36 cellular contexts compared by ENCODE assay signal in the genomic region with DNA sequence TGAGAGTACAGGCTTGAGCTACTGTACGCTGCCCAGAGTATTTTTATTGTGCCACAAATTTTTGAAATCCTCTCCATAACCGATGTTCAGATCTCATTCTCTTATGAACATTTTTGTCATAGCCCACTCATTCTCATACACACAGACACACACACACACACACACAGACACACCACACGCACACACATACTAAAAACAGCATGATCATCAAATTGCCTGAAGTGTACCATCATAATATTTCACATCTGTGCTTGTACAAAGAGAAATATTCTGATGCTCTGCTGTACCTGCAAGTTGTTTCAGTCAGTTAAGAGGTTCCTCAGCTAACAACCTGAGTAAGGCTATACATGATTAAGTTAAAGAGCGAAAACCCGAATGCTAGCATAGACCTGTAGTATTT.
DNase-seq lines count a peak whose midpoint lies in the region; ATAC-seq, FAIRE-seq and TF ChIP-seq lines count a peak whose summit lies in the region.
"Had no signal": no experiment of that assay in that cellular context is flagged by ENCODE, and none has a peak within 500 bp of the region (broad histone marks: within the 10 kb centered on the region; RNA-seq: fewer than 3 reads in every experiment).

No MANE protein-coding gene starts in this region.

- no peaks in the 10 kb centered on the region for H3K79me2 ChIP-seq in HepG2 (ENCODE audit: insufficient read depth, low read length)
- H3K79me2 ChIP-seq in K562 (ENCODE audit: control insufficient read depth, insufficient read depth, low read length), result no peaks in the 10 kb centered on the region

- TF ChIP-seq CTCF in HepG2 (CRISPR knock-in tag; IDR thresholded peaks at IDR 0.05) (no peak), right lobe of liver (IDR thresholded peaks at IDR 0.05) (no peak), A549 (IDR thresholded peaks at IDR 0.05) (no peak), K562 (IDR thresholded peaks at IDR 0.05 in 2 of 3, conservative IDR thresholded peaks at IDR 0.05 in 1 of 3; ENCODE audit: insufficient read depth in 2 of 3, low read depth in 1 of 3, low read length in 3 of 3) (no peak)

- H3K27me3 ChIP-seq in HepG2 (ENCODE audit: control insufficient read depth in 1 of 2, insufficient read depth in 2 of 2, low read length in 2 of 2) (no peaks in the 10 kb centered on the region), right lobe of liver (no peaks in the 10 kb centered on the region), K562 (ENCODE audit: control insufficient read depth in 2 of 2, insufficient read depth in 2 of 2, low read length in 2 of 2) (no peaks in the 10 kb centered on the region)
- H3K27me3 ChIP-seq: BE2C; BLaER1; BLaER1 treated with 17β-estradiol and CSF1 and Interleukin-3, amounts not matched to agents 10 nM and 100 nM had no signal

- H4K20me1 ChIP-seq in HepG2 (ENCODE audit: insufficient read depth, low read length), result no peaks in the 10 kb centered on the region
- no peaks in the 10 kb centered on the region for H4K20me1 ChIP-seq in K562 (replicated peaks; ENCODE audit: control insufficient read depth, insufficient read depth, low read length)
- H4K20me1 ChIP-seq: BLaER1; BLaER1 treated with 17β-estradiol and CSF1 and Interleukin-3, amounts not matched to agents 10 nM and 100 nM had no signal

- H3K9me1 ChIP-seq in K562 (ENCODE audit: control insufficient read depth, insufficient read depth, low read length), result no peaks in the 10 kb centered on the region

- H3K4me3 Mint-ChIP-seq in activated CD8-positive, alpha-beta T cell treated with anti-CD3 and anti-CD28 coated beads, Interleukin-2, amount 10 ng/mL, durations not matched to agents 7 days and 5 days, result no peak overlapping the region
- H3K4me3 Mint-ChIP-seq: B cell; CD14-positive monocyte; CD4-positive, alpha-beta memory T cell; CD4-positive, alpha-beta T cell; CD4-positive, CD25-positive, alpha-beta regulatory T cell; CD8-positive, alpha-beta memory T cell; CD8-positive, alpha-beta T cell had no signal

- no peaks in the 10 kb centered on the region for H3K27me3 Mint-ChIP-seq in activated CD8-positive, alpha-beta T cell treated with anti-CD3 and anti-CD28 coated beads, Interleukin-2, amount 10 ng/mL, durations not matched to agents 7 days and 5 days (ENCODE audit: low read depth)
- H3K27me3 Mint-ChIP-seq: B cell; CD4-positive, alpha-beta memory T cell; CD4-positive, alpha-beta T cell; CD4-positive, CD25-positive, alpha-beta regulatory T cell; CD8-positive, alpha-beta memory T cell had no signal

- H3K4me3 ChIP-seq in HepG2 (replicated peaks in 1 of 3; ENCODE audit: insufficient read depth in 1 of 3, low read depth in 2 of 3, low read length in 3 of 3) (no peak overlapping the region), right lobe of liver (no peak overlapping the region), A549 (no peak overlapping the region), K562 (no peak overlapping the region)
- H3K4me3 ChIP-seq: BLaER1; BLaER1 treated with 17β-estradiol and CSF1 and Interleukin-3, amounts not matched to agents 10 nM and 100 nM had no signal

- no peaks in the 10 kb centered on the region for H3K36me3 Mint-ChIP-seq in activated CD8-positive, alpha-beta T cell treated with anti-CD3 and anti-CD28 coated beads, Interleukin-2, amount 10 ng/mL, durations not matched to agents 7 days and 5 days (ENCODE audit: low read depth)
- H3K36me3 Mint-ChIP-seq: CD14-positive monocyte; CD4-positive, alpha-beta memory T cell; CD4-positive, CD25-positive, alpha-beta regulatory T cell; CD8-positive, alpha-beta memory T cell; CD8-positive, alpha-beta T cell had no signal

- H3K9me3 Mint-ChIP-seq in activated CD8-positive, alpha-beta T cell treated with anti-CD3 and anti-CD28 coated beads, Interleukin-2, amount 10 ng/mL, durations not matched to agents 7 days and 5 days (ENCODE audit: insufficient read depth), result peaks cover 6% of the 10 kb centered on the region
- H3K9me3 Mint-ChIP-seq: CD8-positive, alpha-beta T cell had no signal

- BruUV-seq in HepG2 (replicated peaks; lab: Mats Ljungman, UMichigan), result no TSS peak
- BruUV-seq in K562 (replicated peaks; lab: Mats Ljungman, UMichigan), result no TSS peak

- ATAC-seq in HepG2 (no peak), right lobe of liver (no peak), A549 (no peak), K562 (no peak)
- ATAC-seq in activated CD8-positive, alpha-beta T cell treated with anti-CD3 and anti-CD28 coated beads, Interleukin-2, amount 10 ng/mL, durations not matched to agents 7 days and 5 days, result no peak
- ATAC-seq: CD8-positive, alpha-beta T cell had no signal

- H3K27ac ChIP-seq in HepG2 (ENCODE audit: extremely low read length, insufficient read depth, low read length) (no peak overlapping the region), right lobe of liver (no peak overlapping the region), A549 (no peak overlapping the region), K562 (ENCODE audit: extremely low read depth, low read depth, low read length) (no peak overlapping the region)
- H3K27ac ChIP-seq: 22Rv1; BLaER1; BLaER1 treated with 17β-estradiol and CSF1 and Interleukin-3, amounts not matched to agents 10 nM and 100 nM; C4-2B had no signal

- TF ChIP-seq POLR2A in HepG2 (IDR thresholded peaks at IDR 0.05; ENCODE audit: insufficient read depth in 1 of 2, low read depth in 2 of 2, low read length in 2 of 2), result no peak
- TF ChIP-seq POLR2A in right lobe of liver (IDR thresholded peaks at IDR 0.05), result no peak
- no peak for TF ChIP-seq POLR2A in A549 (IDR thresholded peaks at IDR 0.05; ENCODE audit: low read length)
- TF ChIP-seq POLR2A in K562 (conservative IDR thresholded peaks at IDR 0.05), result no peak

- no peaks in the 10 kb centered on the region for H3K36me3 ChIP-seq in HepG2 (replicated peaks in 1 of 2; ENCODE audit: control insufficient read depth in 1 of 2, insufficient read depth in 2 of 2, low read length in 2 of 2)
- no peaks in the 10 kb centered on the region for H3K36me3 ChIP-seq in right lobe of liver
- H3K36me3 ChIP-seq in K562 (ENCODE audit: control insufficient read depth, insufficient read depth, low read length), result no peaks in the 10 kb centered on the region
- H3K36me3 ChIP-seq: BE2C; BLaER1; BLaER1 treated with 17β-estradiol and CSF1 and Interleukin-3, amounts not matched to agents 10 nM and 100 nM had no signal

- H3K27ac Mint-ChIP-seq in activated CD8-positive, alpha-beta T cell treated with anti-CD3 and anti-CD28 coated beads, Interleukin-2, amount 10 ng/mL, durations not matched to agents 7 days and 5 days, result no peak overlapping the region
- H3K27ac Mint-ChIP-seq: B cell; CD14-positive monocyte; CD4-positive, alpha-beta memory T cell; CD4-positive, alpha-beta T cell; CD4-positive, CD25-positive, alpha-beta regulatory T cell; CD8-positive, alpha-beta memory T cell; CD8-positive, alpha-beta T cell had no signal

- H3K4me1 Mint-ChIP-seq in activated CD8-positive, alpha-beta T cell treated with anti-CD3 and anti-CD28 coated beads, Interleukin-2, amount 10 ng/mL, durations not matched to agents 7 days and 5 days (ENCODE audit: low read depth), result no peaks in the 10 kb centered on the region
- H3K4me1 Mint-ChIP-seq: B cell; CD14-positive monocyte; CD4-positive, alpha-beta memory T cell; CD4-positive, CD25-positive, alpha-beta regulatory T cell; CD8-positive, alpha-beta memory T cell had no signal

- POLR2A ChIA-PET in HepG2 (lab: Yijun Ruan, JAX) (no interaction called here), A549 (lab: Yijun Ruan, JAX) (no interaction called here), K562 (lab: Yijun Ruan, JAX) (interaction anchor here (0.6 to 1.1 kb wide), 2 partner anchors 38 to 158 kb away, joined by 4 read pairs; no protein-coding TSS in a partner anchor)
- POLR2A ChIA-PET in activated CD8-positive, alpha-beta T cell treated with anti-CD3 and anti-CD28 coated beads, Interleukin-2, amount 10 ng/mL, durations not matched to agents 7 days and 5 days (lab: Charles Lee), result no interaction called here

- no peak overlapping the region for H3K9ac ChIP-seq in HepG2 (ENCODE audit: insufficient read depth, low read depth, low read length)
- H3K9ac ChIP-seq in K562 (ENCODE audit: insufficient read depth in 1 of 2, low read depth in 2 of 2, low read length in 2 of 2), result no peak overlapping the region
- H3K9ac ChIP-seq: BLaER1; BLaER1 treated with 17β-estradiol and CSF1 and Interleukin-3, amounts not matched to agents 10 nM and 100 nM had no signal

- TF ChIP-seq RAD21 in HepG2 (CRISPR knock-in tag; IDR thresholded peaks at IDR 0.05) (no peak), A549 (conservative IDR thresholded peaks at IDR 0.05 in 1 of 2, IDR thresholded peaks at IDR 0.05 in 1 of 2) (no peak), K562 (CRISPR knock-in tag; conservative IDR thresholded peaks at IDR 0.05 in 1 of 2, IDR thresholded peaks at IDR 0.05 in 1 of 2) (no peak)

- CTCF ChIA-PET in HepG2 (lab: Yijun Ruan, JAX; ENCODE audit: low intra/inter-chr PET ratio, low total read pairs) (no interaction called here), A549 (lab: Yijun Ruan, JAX) (interaction anchor here (1.6 kb wide), 1 partner anchor 10 kb away, joined by 4 read pairs; no protein-coding TSS in a partner anchor), K562 (lab: Yijun Ruan, JAX; ENCODE audit: low intra/inter-chr PET ratio) (no interaction called here)
- CTCF ChIA-PET in activated CD8-positive, alpha-beta T cell treated with anti-CD3 and anti-CD28 coated beads, Interleukin-2, amount 10 ng/mL, durations not matched to agents 7 days and 5 days (lab: Charles Lee), result no interaction called here

- no peak for FAIRE-seq in HepG2 (lab: Jason Lieb, UNC)
- FAIRE-seq in A549 (lab: Jason Lieb, UNC), result no peak
- peak; percentile 23 for FAIRE-seq in HTR-8/SVneo (lab: Jason Lieb, UNC)
- no peak for FAIRE-seq in K562 (lab: Jason Lieb, UNC)
- FAIRE-seq: A204.1, D721Med had no signal

- DNase-seq in HepG2 (ENCODE audit: low spot score) (no peak), right lobe of liver (no peak), A549 (ENCODE audit: low read depth in 1 of 2, low spot score in 1 of 2) (no peak), HTR-8/SVneo (ENCODE audit: insufficient read length, low spot score) (no peak), K562 (ENCODE audit: extremely low read depth in 1 of 4, low spot score in 3 of 4) (no peak), NCI-H524 (lab: John Stamatoyannopoulos, UW) (no peak)
- DNase-seq in activated CD8-positive, alpha-beta T cell treated with anti-CD3 and anti-CD28 coated beads, Interleukin-2, amount 10 ng/mL, durations not matched to agents 7 days and 5 days, result no peak
- no peak for DNase-seq in activated T-cell treated with anti-CD3 and anti-CD28 coated beads, Interleukin-2, amount 50 U/mL, for 1 hour
- DNase-seq: 8988T; ACHN; AML-193; BE2C; C1 segment of cervical spinal cord; Caco-2; Calu3; CD4-positive, alpha-beta memory T cell; CD4-positive, alpha-beta T cell; CD4-positive, CD25-positive, alpha-beta regulatory T cell; CD8-positive, alpha-beta memory T cell; CD8-positive, alpha-beta T cell; COR-L47; DMS 273 treated with DMSO at 0.1 percent for 48 hours; DMS153; DMS53; DMS79; DMS79 treated with DMSO at 0.1 percent for 48 hours; DND-41; EL had no signal

- no peak for TF ChIP-seq EP300 in HepG2 (IDR thresholded peaks at IDR 0.05; ENCODE audit: low read depth in 2 of 2, low read length in 2 of 2)
- no peak for TF ChIP-seq EP300 in HepG2 (CRISPR knock-in tag; IDR thresholded peaks at IDR 0.05; ENCODE audit: borderline replicate concordance)
- no peak for TF ChIP-seq EP300 in A549 (IDR thresholded peaks at IDR 0.05)
- TF ChIP-seq EP300 in K562 (IDR thresholded peaks at IDR 0.05; ENCODE audit: low read length), result no peak

- H3K4me1 ChIP-seq in HepG2 (ENCODE audit: insufficient read depth, low read length) (no peaks in the 10 kb centered on the region), right lobe of liver (no peaks in the 10 kb centered on the region), A549 (no peaks in the 10 kb centered on the region), K562 (replicated peaks in 1 of 2; ENCODE audit: control insufficient read depth in 2 of 2, insufficient read depth in 2 of 2, low read length in 2 of 2) (no peaks in the 10 kb centered on the region)
- H3K4me1 ChIP-seq: BE2C, BLaER1, Caco-2 had no signal

- WGBS in HepG2 (ENCODE audit: low lambda C conversion rate), result 40% methylated on average over 5 of the region's 5 CpGs
- 61% methylated on average over 3 of the region's 5 CpGs for WGBS in right lobe of liver (ENCODE audit: insufficient coverage, low coverage, low lambda C conversion rate, missing lambda C conversion rate)
- WGBS in A549 (ENCODE audit: missing lambda C conversion rate), result 26% methylated on average over 5 of the region's 5 CpGs
- 48% methylated on average over 5 of the region's 5 CpGs for WGBS in K562 (ENCODE audit: insufficient coverage, low coverage, missing lambda C conversion rate)

- H2AFZ ChIP-seq in HepG2 (ENCODE audit: low read length) (no peak overlapping the region), K562 (ENCODE audit: low read depth, low read length) (no peak overlapping the region)

- in situ Hi-C loops in HepG2 (cut with HindIII; ENCODE audit: extremely low pct_ligation_motif_present, low pct_unique_long_range_greater_than_20kb) (no loop called here), K562 (cut with MboI) (no loop called here)

- H3K9me3 ChIP-seq in HepG2 (ENCODE audit: low read length) (peaks cover 3% of the 10 kb centered on the region; the same call in 1 of the 2 replicates), right lobe of liver (no peaks in the 10 kb centered on the region), A549 (no peaks in the 10 kb centered on the region), K562 (replicated peaks; ENCODE audit: control insufficient read depth, insufficient read depth, low read depth, low read length) (no peaks in the 10 kb centered on the region)
- H3K9me3 ChIP-seq: BE2C, Caco-2 had no signal

- intact Hi-C loops in HepG2 (cut with micrococcal nuclease; ENCODE audit: unreplicated experiment), result no loop called here
- intact Hi-C loops in right lobe of liver (cut with DNase I), result no loop called here
- intact Hi-C loops in K562 (cut with micrococcal nuclease), result no loop called here

- H3K4me2 ChIP-seq in HepG2 (ENCODE audit: low read depth, low read length) (no peak overlapping the region), A549 (no peak overlapping the region), K562 (ENCODE audit: insufficient read depth, low read length) (no peak overlapping the region)
- H3K4me2 ChIP-seq: BLaER1; BLaER1 treated with 17β-estradiol and CSF1 and Interleukin-3, amounts not matched to agents 10 nM and 100 nM had no signal
